In the genomic region with DNA sequence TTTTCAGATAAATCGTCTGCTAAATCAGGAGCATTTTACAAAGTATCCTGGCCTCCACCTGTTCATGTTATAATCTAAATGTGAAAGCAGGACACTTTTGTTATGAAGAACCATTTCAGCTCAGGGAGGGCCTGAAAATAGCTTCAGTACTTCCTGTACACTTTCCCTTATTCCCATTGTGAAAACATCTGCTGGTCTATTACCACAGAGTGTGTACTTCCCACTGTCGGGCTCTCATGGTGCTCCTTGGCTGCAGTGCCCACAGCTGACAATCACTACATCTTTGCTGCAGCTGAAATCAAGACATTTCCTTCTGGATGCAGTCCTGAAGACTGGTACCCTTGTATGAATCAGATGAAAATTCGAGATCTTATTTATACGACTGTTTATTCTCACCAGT, we compare ENCODE assay signal across 17 cellular contexts.
DNase-seq lines count a peak whose midpoint lies in the region; ATAC-seq and TF ChIP-seq lines count a peak whose summit lies in the region.
"Had no signal": no experiment of that assay in that cellular context is flagged by ENCODE, and none has a peak within 500 bp of the region (broad histone marks: within the 10 kb centered on the region; RNA-seq: fewer than 3 reads in every experiment).

No MANE protein-coding gene starts in this region.

- peak overlapping the region; percentile 69 for H3K27ac Mint-ChIP-seq in activated naive CD8-positive, alpha-beta T cell
- no peak overlapping the region for H3K27ac Mint-ChIP-seq in activated naive CD8-positive, alpha-beta T cell treated with anti-CD3 and anti-CD28 coated beads for 36 hours
- H3K27ac Mint-ChIP-seq in effector memory CD8-positive, alpha-beta T cell = peak overlapping the region; percentile 11 to 39
- H3K27ac Mint-ChIP-seq: activated naive CD8-positive, alpha-beta T cell treated with anti-CD3 and anti-CD28 coated beads, Interleukin-2, amount 10 ng/mL, durations not matched to agents 7 days and 5 days; IgD-negative memory B cell; stimulated activated naive CD8-positive, alpha-beta T cell treated with anti-CD3 and anti-CD28 coated beads, Interleukin-15, Interleukin-2, amounts not matched to agents 100 ng/mL and 50 ng/mL, for 24 hours; T-helper 1 cell treated with Interleukin-12 subunit alpha and Interleukin-12 subunit beta and Interleukin-4 antibody, amounts not matched to agents 30 μg/mL and 1 μg/mL, for 36 hours had no signal

- H3K27me3 ChIP-seq in upper lobe of right lung = no peaks in the 10 kb centered on the region
- H3K27me3 ChIP-seq: Peyer's patch had no signal

- no peaks in the 10 kb centered on the region for H3K9me3 ChIP-seq in upper lobe of right lung
- H3K9me3 ChIP-seq: Peyer's patch, prostate gland had no signal

- H3K36me3 Mint-ChIP-seq in activated naive CD8-positive, alpha-beta T cell = peaks cover 38% of the 10 kb centered on the region
- peaks cover 53% of the 10 kb centered on the region for H3K36me3 Mint-ChIP-seq in activated naive CD8-positive, alpha-beta T cell treated with anti-CD3 and anti-CD28 coated beads for 36 hours
- H3K36me3 Mint-ChIP-seq in effector memory CD8-positive, alpha-beta T cell (ENCODE audit: insufficient read depth) = peaks cover 22% of the 10 kb centered on the region
- H3K36me3 Mint-ChIP-seq: IgD-negative memory B cell had no signal

- intact Hi-C loops in upper lobe of right lung (cut with DNase I) = no loop called here

- no peaks in the 10 kb centered on the region for H3K9me3 Mint-ChIP-seq in activated naive CD8-positive, alpha-beta T cell (ENCODE audit: low read depth)
- peaks cover 2% of the 10 kb centered on the region for H3K9me3 Mint-ChIP-seq in activated naive CD8-positive, alpha-beta T cell treated with anti-CD3 and anti-CD28 coated beads for 36 hours
- H3K9me3 Mint-ChIP-seq in effector memory CD8-positive, alpha-beta T cell = no peaks in the 10 kb centered on the region
- H3K9me3 Mint-ChIP-seq: IgD-negative memory B cell had no signal

- H3K4me1 ChIP-seq in upper lobe of right lung = peaks cover 16% of the 10 kb centered on the region
- H3K4me1 ChIP-seq: Peyer's patch, prostate gland had no signal

- H3K4me3 ChIP-seq in upper lobe of right lung = no peak overlapping the region
- H3K4me3 ChIP-seq: Peyer's patch, prostate gland had no signal

- no peak overlapping the region for H3K4me3 Mint-ChIP-seq in activated naive CD8-positive, alpha-beta T cell
- no peak overlapping the region for H3K4me3 Mint-ChIP-seq in activated naive CD8-positive, alpha-beta T cell treated with anti-CD3 and anti-CD28 coated beads for 36 hours
- no peak overlapping the region for H3K4me3 Mint-ChIP-seq in effector memory CD8-positive, alpha-beta T cell
- H3K4me3 Mint-ChIP-seq: activated naive CD8-positive, alpha-beta T cell treated with anti-CD3 and anti-CD28 coated beads, Interleukin-2, amount 10 ng/mL, durations not matched to agents 7 days and 5 days; IgD-negative memory B cell; stimulated activated naive CD8-positive, alpha-beta T cell treated with anti-CD3 and anti-CD28 coated beads, Interleukin-15, Interleukin-2, amounts not matched to agents 100 ng/mL and 50 ng/mL, for 24 hours; T-helper 1 cell treated with Interleukin-12 subunit alpha and Interleukin-12 subunit beta and Interleukin-4 antibody, amounts not matched to agents 30 μg/mL and 1 μg/mL, for 36 hours had no signal

- no peak for DNase-seq in activated naive CD8-positive, alpha-beta T cell treated with anti-CD3 and anti-CD28 coated beads for 36 hours
- DNase-seq in NCI-H2029 (lab: John Stamatoyannopoulos, UW) (peak; percentile 72), upper lobe of right lung (no peak), cerebellum (ENCODE audit: low spot score) (no peak), HUDEP-2 (lab: John Stamatoyannopoulos, UW; ENCODE audit: unreplicated experiment in 76 of 76) (no peak), activated gamma-delta T cell treated with Interleukin-2 at 50 U/mL for 16 hours (no peak)
- no peak for DNase-seq in effector memory CD8-positive, alpha-beta T cell
- DNase-seq: activated naive CD8-positive, alpha-beta T cell treated with anti-CD3 and anti-CD28 coated beads, Interleukin-2, amount 10 ng/mL, durations not matched to agents 7 days and 5 days; effector CD8-positive, alpha-beta T cell; left cardiac atrium; NCI-H1105 treated with DMSO at 0.1 percent for 48 hours; Peyer's patch had no signal

- no peaks in the 10 kb centered on the region for H3K36me3 ChIP-seq in upper lobe of right lung
- H3K36me3 ChIP-seq: Peyer's patch, prostate gland had no signal

- H3K27me3 Mint-ChIP-seq in activated naive CD8-positive, alpha-beta T cell = no peaks in the 10 kb centered on the region
- H3K27me3 Mint-ChIP-seq in activated naive CD8-positive, alpha-beta T cell treated with anti-CD3 and anti-CD28 coated beads for 36 hours = no peaks in the 10 kb centered on the region
- H3K27me3 Mint-ChIP-seq in effector memory CD8-positive, alpha-beta T cell = no peaks in the 10 kb centered on the region
- H3K27me3 Mint-ChIP-seq: activated naive CD8-positive, alpha-beta T cell treated with anti-CD3 and anti-CD28 coated beads, Interleukin-2, amount 10 ng/mL, durations not matched to agents 7 days and 5 days; IgD-negative memory B cell; stimulated activated naive CD8-positive, alpha-beta T cell treated with anti-CD3 and anti-CD28 coated beads, Interleukin-15, Interleukin-2, amounts not matched to agents 100 ng/mL and 50 ng/mL, for 24 hours had no signal

- no peak for ATAC-seq in effector memory CD8-positive, alpha-beta T cell (replicated peaks)
- ATAC-seq in upper lobe of right lung = peak; percentile 70

- no peak for TF ChIP-seq CTCF in upper lobe of right lung (IDR thresholded peaks at IDR 0.05)

- H3K27ac ChIP-seq in upper lobe of right lung = peak overlapping the region; percentile 15
- H3K27ac ChIP-seq: Peyer's patch, prostate gland had no signal

- peaks cover 66% of the 10 kb centered on the region for H3K4me1 Mint-ChIP-seq in activated naive CD8-positive, alpha-beta T cell (ENCODE audit: low read depth)
- peaks cover 42% of the 10 kb centered on the region for H3K4me1 Mint-ChIP-seq in activated naive CD8-positive, alpha-beta T cell treated with anti-CD3 and anti-CD28 coated beads for 36 hours
- H3K4me1 Mint-ChIP-seq in effector memory CD8-positive, alpha-beta T cell (ENCODE audit: low read depth in 2 of 2) = peaks cover 26 to 42% of the 10 kb centered on the region in 2 donors
- H3K4me1 Mint-ChIP-seq: IgD-negative memory B cell had no signal
